In the genomic region with DNA sequence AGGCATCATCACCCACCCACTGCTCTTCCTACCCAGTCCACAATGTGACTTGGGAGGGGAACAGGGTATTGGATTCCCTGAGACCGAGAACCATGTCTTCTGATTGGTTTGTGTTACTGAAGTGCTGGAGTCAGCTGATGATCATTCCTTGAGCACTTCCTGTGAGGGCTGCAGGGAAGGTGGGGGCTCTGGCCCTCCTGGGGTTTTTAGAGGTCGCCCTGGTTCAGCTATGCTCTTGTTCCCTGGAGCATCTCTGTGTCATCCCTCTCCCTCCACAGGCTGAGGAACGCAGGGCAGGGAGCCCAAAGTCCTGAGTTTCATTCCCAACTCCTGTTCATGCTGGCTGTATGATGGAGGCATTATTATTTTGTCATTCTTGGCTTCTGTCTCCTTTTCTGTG, we compare ENCODE assay signal across 11 cellular contexts. TPM values are rescaled to one million over a fixed set of nuclear protein-coding genes. Genes with fewer than 3 reads are reported as not detected.
A peak's percentile ranks its signal among the peaks of the same experiment; 100 is the strongest.
DNase-seq lines count a peak whose midpoint lies in the region; ATAC-seq, FAIRE-seq and TF ChIP-seq lines count a peak whose summit lies in the region.
"Had no signal": no experiment of that assay in that cellular context is flagged by ENCODE, and none has a peak within 500 bp of the region (broad histone marks: within the 10 kb centered on the region; RNA-seq: fewer than 3 reads in every experiment).

No MANE protein-coding gene starts in this region.

- no peak overlapping the region for H3K14ac ChIP-seq in mesenchymal stem cell (ENCODE audit: low read length in 2 of 2)

- 48% methylated on average over 3 of the region's 3 CpGs for WGBS in mesenchymal stem cell

- H3K4me3 ChIP-seq in duodenal mucosa (ENCODE audit: low read depth in 1 of 2, low read length in 2 of 2) (peak overlapping the region in 1 of 2 donors; percentile 7), mesenchymal stem cell (ENCODE audit: insufficient read depth in 1 of 2, low read depth in 1 of 2, low read length in 2 of 2) (no peak overlapping the region), vagina (no peak overlapping the region)

- H2BK12ac ChIP-seq in mesenchymal stem cell (ENCODE audit: low read length in 2 of 2) = no peak overlapping the region

- TF ChIP-seq CTCF in vagina (IDR thresholded peaks at IDR 0.05) = no peak

- no peak for FAIRE-seq in GM19239 (lab: Jason Lieb, UNC)

- H3K27me3 ChIP-seq in duodenal mucosa (ENCODE audit: control insufficient read depth in 1 of 2, insufficient read depth in 2 of 2, low read length in 2 of 2) (no peaks in the 10 kb centered on the region), mesenchymal stem cell (ENCODE audit: control insufficient read depth in 1 of 2, insufficient read depth in 1 of 2, low read length in 2 of 2) (no peaks in the 10 kb centered on the region), vagina (no peaks in the 10 kb centered on the region)

- no peak overlapping the region for H3K23ac ChIP-seq in mesenchymal stem cell (ENCODE audit: low read length in 2 of 2)

- H4K91ac ChIP-seq in mesenchymal stem cell (ENCODE audit: low read length) = no peak overlapping the region

- H2BK120ac ChIP-seq in mesenchymal stem cell (ENCODE audit: low read depth, low read length) = no peak overlapping the region

- peak overlapping the region; percentile 86 for H4K8ac ChIP-seq in mesenchymal stem cell (ENCODE audit: low read length)

- peaks cover 22 to 27% of the 10 kb centered on the region in 2 donors for H3K4me1 ChIP-seq in duodenal mucosa (ENCODE audit: control insufficient read depth in 1 of 2, insufficient read depth in 2 of 2, low read length in 2 of 2)
- H3K4me1 ChIP-seq in mesenchymal stem cell (ENCODE audit: control insufficient read depth, insufficient read depth, low read depth, low read length) = peaks cover 33% of the 10 kb centered on the region
- peaks cover 54% of the 10 kb centered on the region for H3K4me1 ChIP-seq in vagina

- peak overlapping the region; percentile 3 for H3K27ac ChIP-seq in duodenal mucosa (ENCODE audit: low read depth, low read length)
- H3K27ac ChIP-seq in mesenchymal stem cell (ENCODE audit: low read length, poor library complexity, severe bottlenecking) = peak overlapping the region; percentile 68
- peak overlapping the region; percentile 68 for H3K27ac ChIP-seq in vagina

- H2BK5ac ChIP-seq in mesenchymal stem cell (ENCODE audit: low read depth, low read length, poor library complexity, severe bottlenecking) = no peak overlapping the region

- H3K79me1 ChIP-seq in mesenchymal stem cell (replicated peaks; ENCODE audit: low read length, poor library complexity, severe bottlenecking) = peaks cover 4% of the 10 kb centered on the region

- no peak overlapping the region for H3K4ac ChIP-seq in mesenchymal stem cell (ENCODE audit: low read depth in 1 of 2, low read length in 2 of 2)

- TF ChIP-seq POLR2A in vagina (IDR thresholded peaks at IDR 0.05) = no peak

- H2AK5ac ChIP-seq in mesenchymal stem cell (ENCODE audit: low read length, severe bottlenecking) = no peak overlapping the region

- H2BK15ac ChIP-seq in mesenchymal stem cell (ENCODE audit: low read depth, poor library complexity, severe bottlenecking) = peak overlapping the region; percentile 26

- H3K18ac ChIP-seq in mesenchymal stem cell (ENCODE audit: low read depth in 1 of 2, low read length in 2 of 2) = peak overlapping the region in 1 of 2 experiments; percentile 34

- ATAC-seq in Right ventricle myocardium superior (ENCODE audit: poor library complexity) (peak; percentile 30), GM18909 (IDR thresholded peaks at IDR 0.05; ENCODE audit: poor library complexity, unreplicated experiment) (no peak)

- H3K9ac ChIP-seq in duodenal mucosa (ENCODE audit: low read depth in 1 of 2, low read length in 2 of 2) = peak overlapping the region in 1 of 2 donors; percentile 12
- peak overlapping the region; percentile 60 for H3K9ac ChIP-seq in mesenchymal stem cell (ENCODE audit: low read length)

- intact Hi-C loops in Right ventricle myocardium superior (cut with DNase I) = no loop called here
- intact Hi-C loops in cardiac septum (cut with DNase I) = no loop called here
- intact Hi-C loops in vagina (cut with DNase I) = no loop called here

- H3K36me3 ChIP-seq in duodenal mucosa (ENCODE audit: control insufficient read depth in 1 of 2, insufficient read depth in 2 of 2, low read length in 2 of 2) (peaks cover 6 to 12% of the 10 kb centered on the region in 2 donors), mesenchymal stem cell (ENCODE audit: control insufficient read depth in 1 of 2, insufficient read depth in 2 of 2, low read depth in 1 of 2, low read length in 2 of 2) (peaks cover 0 to 24% of the 10 kb centered on the region in 2 experiments), vagina (no peaks in the 10 kb centered on the region)

- H2AFZ ChIP-seq in mesenchymal stem cell (ENCODE audit: low read depth, low read length) = no peak overlapping the region

- H3K4me2 ChIP-seq in mesenchymal stem cell (ENCODE audit: low read length, poor library complexity, severe bottlenecking) = no peak overlapping the region

- no peaks in the 10 kb centered on the region for H3K9me3 ChIP-seq in duodenal mucosa (ENCODE audit: control insufficient read depth in 1 of 2, low read length in 2 of 2)
- no peaks in the 10 kb centered on the region for H3K9me3 ChIP-seq in mesenchymal stem cell (ENCODE audit: control insufficient read depth, low read length)
- no peaks in the 10 kb centered on the region for H3K9me3 ChIP-seq in vagina

- DNase-seq in Right ventricle myocardium superior (no peak), cardiac septum (ENCODE audit: low spot score) (no peak), mesenchymal stem cell (peak; percentile 80), vagina (ENCODE audit: extremely low spot score in 2 of 2) (no peak), GM19239 (ENCODE audit: insufficient read length, low spot score) (no peak), SIG-M5 treated with dmso at 0.1 percent for 504 hours (lab: John Stamatoyannopoulos, UW; ENCODE audit: unreplicated experiment) (no peak)
- DNase-seq: activated CD4-positive, alpha-beta memory T cell treated with anti-CD3 and anti-CD28 coated beads for 36 hours; NCI-H1092 treated with DMSO at 0.1 percent for 48 hours; stimulated activated CD8-positive, alpha-beta memory T cell treated with anti-CD3 and anti-CD28 coated beads, Interleukin-4, amount 100 ng/mL, for 48 hours had no signal

RNA-seq across cellular contexts. Expression of a gene that starts 6.7 kb away (rescaled TPM):
- total RNA-seq in Right ventricle myocardium superior (41.3 TPM), cardiac septum (37.2 TPM), vagina (28.2 TPM)
- polyA plus RNA-seq in mesenchymal stem cell (2013, experiment 1 of 2) = 47.1 TPM
- polyA plus RNA-seq in mesenchymal stem cell (2013, experiment 2 of 2) = 47.2 TPM

RNA-seq across cellular contexts. Expression of a gene that starts 22.1 kb away (rescaled TPM):
- 42.8 TPM for total RNA-seq in Right ventricle myocardium superior
- total RNA-seq in cardiac septum = 32.8 TPM
- 28.1 TPM for polyA plus RNA-seq in mesenchymal stem cell (2013, experiment 1 of 2)
- polyA plus RNA-seq in mesenchymal stem cell (2013, experiment 2 of 2) = 27.9 TPM
- total RNA-seq in vagina = 45.7 TPM

Comparison
In these comparisons a context has a peak if more than half of its experiments do, and no peak if none do; other contexts are left out.
1. H3K27ac ChIP-seq: peak in every context shown above with its lines; median percentile 68 in mesenchymal stem cell; 68 in vagina; 3 in duodenal mucosa.